ENCODE assay signal across 8 cellular contexts in genomic region chr16:89363621-89364393, GRCh38.
A peak's percentile ranks its signal among the peaks of the same experiment; 100 is the strongest.
DNase-seq lines count a peak whose midpoint lies in the region; ATAC-seq and TF ChIP-seq lines count a peak whose summit lies in the region.

No MANE protein-coding gene starts in this region.

- ATAC-seq in DND-41 (ENCODE audit: insufficient read depth, low read depth) (peak; percentile 34), GM18858 (IDR thresholded peaks at IDR 0.05; ENCODE audit: unreplicated experiment) (no peak)

- H2AFZ ChIP-seq in DND-41 (ENCODE audit: low read depth, low read length): no peak overlapping the region
- no peak overlapping the region for H2AFZ ChIP-seq in OCI-LY1 (ENCODE audit: low read length)

- no peak for TF ChIP-seq POLR2A in stomach (IDR thresholded peaks at IDR 0.05)
- no peak for TF ChIP-seq POLR2A in ovary (IDR thresholded peaks at IDR 0.05)

- peaks cover 32% of the 10 kb centered on the region for H3K36me3 ChIP-seq in DND-41 (ENCODE audit: insufficient read depth, low read length)
- H3K36me3 ChIP-seq in OCI-LY1 (ENCODE audit: insufficient read depth, low read length): peaks cover 14% of the 10 kb centered on the region; the same call in 1 of the 2 replicates
- H3K36me3 ChIP-seq in stomach: no peaks in the 10 kb centered on the region
- no peaks in the 10 kb centered on the region for H3K36me3 ChIP-seq in ovary

- no peak overlapping the region; the same call in 1 of the 2 replicates for H3K9ac ChIP-seq in DND-41 (ENCODE audit: low read depth, low read length)
- H3K9ac ChIP-seq in OCI-LY1 (ENCODE audit: low read length): no peak overlapping the region

- no peaks in the 10 kb centered on the region for H3K9me3 ChIP-seq in DND-41 (ENCODE audit: insufficient read depth, low read length, severe bottlenecking)
- no peaks in the 10 kb centered on the region for H3K9me3 ChIP-seq in OCI-LY1 (ENCODE audit: low read length)
- H3K9me3 ChIP-seq in stomach: no peaks in the 10 kb centered on the region
- no peaks in the 10 kb centered on the region for H3K9me3 ChIP-seq in ovary

- peaks cover 68% of the 10 kb centered on the region for H3K4me1 ChIP-seq in DND-41 (ENCODE audit: insufficient read depth, low read length)
- peaks cover 83% of the 10 kb centered on the region for H3K4me1 ChIP-seq in OCI-LY1 (ENCODE audit: insufficient read depth, low read length, severe bottlenecking)
- peaks cover 60 to 99% (median 87%) of the 10 kb centered on the region in 4 donors for H3K4me1 ChIP-seq in stomach
- H3K4me1 ChIP-seq in ovary (ENCODE audit: insufficient read depth): peaks cover 41% of the 10 kb centered on the region

- WGBS in stomach, 5 donors: 25 to 39% (median 29%) methylated on average over 12 of the region's 12 CpGs
- WGBS in ovary, 3 donors: 55 to 57% (median 56%) methylated on average over 12 of the region's 12 CpGs

- no peaks in the 10 kb centered on the region for H3K9me2 ChIP-seq in OCI-LY1 (ENCODE audit: low read depth, low read length)

- H3K4me2 ChIP-seq in DND-41 (ENCODE audit: insufficient read depth, low read length) (no peak overlapping the region), OCI-LY1 (ENCODE audit: low read length) (no peak overlapping the region; the same call in 1 of the 2 replicates)

- TF ChIP-seq CTCF in DND-41 (IDR thresholded peaks at IDR 0.05; ENCODE audit: borderline replicate concordance, extremely low read depth, low read length, poor library complexity, severe bottlenecking): no peak
- no peak for TF ChIP-seq CTCF in OCI-LY1 (IDR thresholded peaks at IDR 0.05; ENCODE audit: low read length)
- TF ChIP-seq CTCF in stomach (IDR thresholded peaks at IDR 0.05): no peak
- no peak for TF ChIP-seq CTCF in ovary (IDR thresholded peaks at IDR 0.05)

- H3K79me2 ChIP-seq in DND-41 (ENCODE audit: insufficient read depth, low read length): peaks cover 99% of the 10 kb centered on the region
- peaks cover 72% of the 10 kb centered on the region for H3K79me2 ChIP-seq in OCI-LY1 (ENCODE audit: insufficient read depth, low read length)

- no peaks in the 10 kb centered on the region for H3K27me3 ChIP-seq in DND-41 (ENCODE audit: insufficient read depth, low read length, poor library complexity)
- H3K27me3 ChIP-seq in OCI-LY1 (ENCODE audit: insufficient read depth, low read length): no peaks in the 10 kb centered on the region
- H3K27me3 ChIP-seq in stomach: no peaks in the 10 kb centered on the region
- H3K27me3 ChIP-seq in ovary: no peaks in the 10 kb centered on the region

- no peak for TF ChIP-seq EP300 in stomach (IDR thresholded peaks at IDR 0.05)
- no peak for TF ChIP-seq EP300 in ovary (IDR thresholded peaks at IDR 0.05)

- H3K4me3 ChIP-seq in DND-41 (ENCODE audit: low read depth in 1 of 2, low read length in 2 of 2) (no peak overlapping the region), OCI-LY1 (ENCODE audit: low read depth, low read length, poor library complexity, severe bottlenecking) (no peak overlapping the region), stomach (no peak overlapping the region), ovary (no peak overlapping the region)

- peaks cover 87% of the 10 kb centered on the region for H4K20me1 ChIP-seq in DND-41 (ENCODE audit: insufficient read depth, low read length)
- no peaks in the 10 kb centered on the region for H4K20me1 ChIP-seq in OCI-LY1 (ENCODE audit: insufficient read depth, low read length)

- intact Hi-C loops in stomach (cut with DNase I; ENCODE audit: low total_unique reads): no loop called here
- intact Hi-C loops in ovary (cut with DNase I): no loop called here

- no peaks in the 10 kb centered on the region for H3F3A ChIP-seq in OCI-LY1 (ENCODE audit: insufficient read depth, low read length)

- H3K27ac ChIP-seq in DND-41 (ENCODE audit: low read length): peak overlapping the region; percentile 6; the same call in 1 of the 2 replicates
- peak overlapping the region; percentile 14 for H3K27ac ChIP-seq in OCI-LY1 (ENCODE audit: low read depth, low read length, poor library complexity, severe bottlenecking)
- peak overlapping the region in 4 of 5 donors; percentile 41 to 58 (median 50) for H3K27ac ChIP-seq in stomach
- H3K27ac ChIP-seq in ovary: no peak overlapping the region

- DNase-seq in DND-41 (peak; percentile 50), iPS-NIHi7 (ENCODE audit: extremely low spot score) (peak; percentile 46), stomach (peak; percentile 56), ovary (no peak), germinal center (ENCODE audit: low spot score) (no peak)
- DNase-seq in activated naive CD4-positive, alpha-beta T cell treated with anti-CD3 and anti-CD28 coated beads, Interleukin-2, amount 50 U/mL, for 16 hours: peak; percentile 32

Comparison
In these comparisons a context has a peak if more than half of its experiments do, and no peak if none do; other contexts are left out.
1. DNase-seq: peak in DND-41 (single experiment), activated naive CD4-positive, alpha-beta T cell treated with anti-CD3 and anti-CD28 coated beads, Interleukin-2, amount 50 U/mL, for 16 hours (single experiment), iPS-NIHi7 (single experiment) and stomach (single experiment); none in ovary (0 of 5) and germinal center (single experiment).
2. H3K27ac ChIP-seq: peak in DND-41 (single experiment), OCI-LY1 (single experiment) and stomach (4 of 5); none in ovary (0 of 2).